21 cellular contexts compared by ENCODE assay signal in the genomic region with DNA sequence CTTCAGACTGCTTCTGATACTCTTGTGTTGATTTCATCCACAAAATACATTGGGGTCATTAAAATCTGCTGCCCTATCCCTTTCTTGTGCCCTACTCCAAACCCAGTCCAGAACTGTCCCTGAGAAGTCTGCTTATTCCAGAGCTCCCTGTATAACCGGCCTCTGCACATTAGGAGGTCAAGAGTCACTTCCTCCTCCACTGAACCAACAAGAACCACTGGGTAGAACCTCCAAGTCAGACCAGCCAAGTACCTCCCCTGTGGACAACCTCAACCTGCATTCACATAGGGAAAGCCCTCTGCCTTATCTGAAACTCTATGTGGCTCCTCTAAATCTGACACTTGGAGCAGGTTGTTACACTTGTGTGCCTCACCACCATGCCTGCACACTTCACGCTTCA. TPM values are rescaled to one million over a fixed set of nuclear protein-coding genes. Genes with fewer than 3 reads are reported as not detected.
DNase-seq lines count a peak whose midpoint lies in the region; ATAC-seq, FAIRE-seq and TF ChIP-seq lines count a peak whose summit lies in the region.
"Had no signal": no experiment of that assay in that cellular context is flagged by ENCODE, and none has a peak within 500 bp of the region (broad histone marks: within the 10 kb centered on the region; RNA-seq: fewer than 3 reads in every experiment).

No MANE protein-coding gene starts in this region.

- peaks cover 16% of the 10 kb centered on the region for H3K4me1 Mint-ChIP-seq in activated T-helper 17 cell treated with anti-CD3 and anti-CD28 coated beads, Interleukin-2, amount 50 U/mL, for 72 hours

- no peaks in the 10 kb centered on the region for H3K27me3 Mint-ChIP-seq in activated T-helper 17 cell treated with anti-CD3 and anti-CD28 coated beads, Interleukin-2, amount 50 U/mL, for 72 hours
- H3K27me3 Mint-ChIP-seq: activated CD8-positive, alpha-beta memory T cell treated with anti-CD3 and anti-CD28 coated beads, Interleukin-2, amount 10 ng/mL, durations not matched to agents 7 days and 5 days; stimulated activated naive B cell treated with anti-CD40 and anti-IgM and Interleukin-4, amounts not matched to agents 10 μg/mL and 1 μg/mL and 100 μg/mL, for 72 hours had no signal

- H3K27ac ChIP-seq in thyroid gland = peak overlapping the region in 2 of 3 donors; percentile 20 to 36
- no peak overlapping the region for H3K27ac ChIP-seq in tibial nerve
- H3K27ac ChIP-seq: coronary artery, KMS-11 had no signal

- H3K4me3 ChIP-seq in thyroid gland (replicated peaks in 1 of 3) (no peak overlapping the region), tibial nerve (no peak overlapping the region)
- H3K4me3 ChIP-seq: coronary artery, prostate gland had no signal

- peak overlapping the region; percentile 11 for H3K27ac Mint-ChIP-seq in activated T-helper 17 cell treated with anti-CD3 and anti-CD28 coated beads, Interleukin-2, amount 50 U/mL, for 72 hours
- H3K27ac Mint-ChIP-seq: activated CD8-positive, alpha-beta memory T cell treated with anti-CD3 and anti-CD28 coated beads, Interleukin-2, amount 10 ng/mL, durations not matched to agents 7 days and 5 days; HFFc6; stimulated activated naive B cell treated with anti-CD40 and anti-IgM and Interleukin-4, amounts not matched to agents 10 μg/mL and 1 μg/mL and 100 μg/mL, for 72 hours had no signal

- TF ChIP-seq CTCF in thyroid gland (IDR thresholded peaks at IDR 0.05) = no peak
- no peak for TF ChIP-seq CTCF in tibial nerve (IDR thresholded peaks at IDR 0.05)

- peak; percentile 9 for ATAC-seq in Right ventricle myocardium superior (ENCODE audit: poor library complexity)
- no peak for ATAC-seq in left cardiac atrium
- no peak for ATAC-seq in activated T-helper 17 cell treated with anti-CD3 and anti-CD28 coated beads, Interleukin-2, amount 50 U/mL, for 72 hours (replicated peaks)
- peak; percentile 61 for ATAC-seq in left lobe of liver
- ATAC-seq: activated CD8-positive, alpha-beta memory T cell treated with anti-CD3 and anti-CD28 coated beads, Interleukin-2, amount 10 ng/mL, durations not matched to agents 7 days and 5 days; stimulated activated naive B cell treated with anti-CD40 and anti-IgM and Interleukin-4, amounts not matched to agents 10 μg/mL and 1 μg/mL and 100 μg/mL, for 72 hours had no signal

- no peaks in the 10 kb centered on the region for H3K9me3 Mint-ChIP-seq in activated T-helper 17 cell treated with anti-CD3 and anti-CD28 coated beads, Interleukin-2, amount 50 U/mL, for 72 hours
- H3K9me3 Mint-ChIP-seq: HFFc6; stimulated activated naive B cell treated with anti-CD40 and anti-IgM and Interleukin-4, amounts not matched to agents 10 μg/mL and 1 μg/mL and 100 μg/mL, for 72 hours had no signal

- TF ChIP-seq POLR2A in thyroid gland (IDR thresholded peaks at IDR 0.05) = no peak
- no peak for TF ChIP-seq POLR2A in tibial nerve (IDR thresholded peaks at IDR 0.05)

- no peak overlapping the region for H3K4me3 Mint-ChIP-seq in activated T-helper 17 cell treated with anti-CD3 and anti-CD28 coated beads, Interleukin-2, amount 50 U/mL, for 72 hours
- H3K4me3 Mint-ChIP-seq: activated CD8-positive, alpha-beta memory T cell treated with anti-CD3 and anti-CD28 coated beads, Interleukin-2, amount 10 ng/mL, durations not matched to agents 7 days and 5 days; HFFc6; stimulated activated naive B cell treated with anti-CD40 and anti-IgM and Interleukin-4, amounts not matched to agents 10 μg/mL and 1 μg/mL and 100 μg/mL, for 72 hours had no signal

- no peak for TF ChIP-seq EP300 in tibial nerve (IDR thresholded peaks at IDR 0.05)

- WGBS in thyroid gland, 2 donors = 30 to 37% methylated on average over 2 of the region's 2 CpGs
- 45 to 55% methylated on average over 2 of the region's 2 CpGs for WGBS in tibial nerve, 2 donors

- DNase-seq in Right ventricle myocardium superior = no peak
- DNase-seq in left cardiac atrium = no peak
- DNase-seq in left lobe of liver (ENCODE audit: low spot score) = no peak
- peak; percentile 30 to 50 for DNase-seq in thyroid gland
- no peak for DNase-seq in tibial nerve (ENCODE audit: low spot score in 2 of 2)
- DNase-seq in H4 (ENCODE audit: low spot score) = no peak
- DNase-seq in HTR-8/SVneo (ENCODE audit: insufficient read length, low spot score) = no peak
- DNase-seq: activated CD4-positive, alpha-beta T cell treated with anti-CD3 and anti-CD28 coated beads for 1 hour; activated CD8-positive, alpha-beta memory T cell treated with anti-CD3 and anti-CD28 coated beads, Interleukin-2, amount 10 ng/mL, durations not matched to agents 7 days and 5 days; GDM1; head of caudate nucleus; HFFc6; NCI-H2171; NCI-H526 treated with DMSO at 0.1 percent for 48 hours; stimulated activated naive B cell treated with anti-CD40 and anti-IgM and Interleukin-4, amounts not matched to agents 10 μg/mL and 1 μg/mL and 100 μg/mL, for 72 hours had no signal

- H3K36me3 Mint-ChIP-seq in activated T-helper 17 cell treated with anti-CD3 and anti-CD28 coated beads, Interleukin-2, amount 50 U/mL, for 72 hours (ENCODE audit: low read depth) = peaks cover 100% of the 10 kb centered on the region

- H3K9me3 ChIP-seq in thyroid gland = no peaks in the 10 kb centered on the region
- no peaks in the 10 kb centered on the region for H3K9me3 ChIP-seq in tibial nerve
- H3K9me3 ChIP-seq: prostate gland had no signal

- no peak for FAIRE-seq in HTR-8/SVneo (lab: Jason Lieb, UNC)
- FAIRE-seq: small intestine, TTC549 had no signal

- peaks cover 0 to 21% of the 10 kb centered on the region in 2 donors for H3K4me1 ChIP-seq in thyroid gland
- H3K4me1 ChIP-seq in tibial nerve = peaks cover 0 to 8% (median 0%) of the 10 kb centered on the region in 4 donors
- H3K4me1 ChIP-seq: prostate gland had no signal

- H3K36me3 ChIP-seq in thyroid gland (peaks cover 9 to 22% of the 10 kb centered on the region in 2 donors), tibial nerve (peaks cover 3 to 91% (median 10%) of the 10 kb centered on the region in 3 donors)
- H3K36me3 ChIP-seq: prostate gland had no signal

- H3K27me3 ChIP-seq in thyroid gland (no peaks in the 10 kb centered on the region), tibial nerve (no peaks in the 10 kb centered on the region)

- intact Hi-C loops in Right ventricle myocardium superior (cut with DNase I) = loop anchor here (2.0 kb wide), 1 partner anchor 94 kb away; no protein-coding TSS in a partner anchor
- intact Hi-C loops in left cardiac atrium (cut with DNase I) = loop anchor here in 1 of 2 donors (5.0 kb wide), 1 partner anchor 92 kb away; no protein-coding TSS in a partner anchor
- intact Hi-C loops in thyroid gland (cut with DNase I) = no loop called here

RNA-seq across cellular contexts. Expression of gene KDSR, which starts 22.1 kb away (rescaled TPM):
- 29.2 TPM for total RNA-seq in Right ventricle myocardium superior
- 10 to 100 TPM; 48.0 to 58.1 TPM for total RNA-seq in left cardiac atrium
- total RNA-seq in activated T-helper 17 cell treated with anti-CD3 and anti-CD28 coated beads, Interleukin-2, amount 50 U/mL, for 72 hours = 100 to 1,000 TPM in 1 of 2 donors, 10 to 100 TPM in 1; 94.8 to 140 TPM
- total RNA-seq in left lobe of liver = 49.0 TPM
- total RNA-seq in thyroid gland = 10 to 100 TPM; 30.7 to 85.7 (median 46.8) TPM
- 10 to 100 TPM; 44.1 to 62.4 (median 54.8) TPM for total RNA-seq in tibial nerve
- total RNA-seq in H4 (2014; rRNA removed; shearing (Covaris generic)) = 29.1 and 32.0 TPM in 2 replicates

RNA-seq across cellular contexts. Expression of gene BCL2, which starts 25.3 kb away (rescaled TPM):
- total RNA-seq in Right ventricle myocardium superior (9.0 TPM), left cardiac atrium (10 to 100 TPM; 10.1 to 11.6 TPM), left lobe of liver (1.0 TPM), thyroid gland (100 to 1,000 TPM; 108 to 163 (median 115) TPM), tibial nerve (10 to 100 TPM; 54.7 to 79.1 (median 67.0) TPM)
- total RNA-seq in activated T-helper 17 cell treated with anti-CD3 and anti-CD28 coated beads, Interleukin-2, amount 50 U/mL, for 72 hours = 100 to 1,000 TPM in 1 of 2 donors, 10 to 100 TPM in 1; 95.4 to 269 TPM
- total RNA-seq in H4 (2014; rRNA removed; shearing (Covaris generic)) = 2.7 and 2.9 TPM in 2 replicates

Comparison
In these comparisons a context has a peak if more than half of its experiments do, and no peak if none do; other contexts are left out.
1. ATAC-seq: peak in Right ventricle myocardium superior (single experiment) and left lobe of liver (single experiment); none in left cardiac atrium (0 of 2) and activated T-helper 17 cell treated with anti-CD3 and anti-CD28 coated beads, Interleukin-2, amount 50 U/mL, for 72 hours (single experiment).
2. DNase-seq: peak in thyroid gland (2 of 2); none in Right ventricle myocardium superior (single experiment), left cardiac atrium (single experiment), left lobe of liver (single experiment), tibial nerve (0 of 2), H4 (single experiment) and HTR-8/SVneo (single experiment).
3. H3K27ac ChIP-seq: peak in thyroid gland (2 of 3); none in tibial nerve (0 of 4).